ENCODE assay signal across 18 cellular contexts in the genomic region with DNA sequence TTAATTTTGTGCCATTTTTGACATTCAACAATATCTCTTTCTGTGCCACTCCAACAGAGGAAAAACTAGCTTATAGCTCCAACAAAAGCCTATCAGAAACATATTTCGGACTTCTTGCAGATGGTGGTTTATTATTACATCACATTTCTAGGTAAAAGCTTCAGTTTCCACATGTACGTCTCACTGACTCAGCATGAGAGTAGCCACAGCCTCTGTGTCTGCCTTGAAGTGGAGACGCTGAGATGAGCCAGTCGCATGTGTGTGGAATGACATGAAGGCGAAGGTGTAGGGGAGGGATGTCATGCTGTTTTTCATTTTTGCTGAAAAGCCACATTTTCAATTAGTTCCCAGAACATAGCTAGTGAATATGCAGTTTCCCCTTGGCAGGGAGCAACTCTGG.
"Had no signal": no experiment of that assay in that cellular context is flagged by ENCODE, and none has a peak within 500 bp of the region (broad histone marks: within the 10 kb centered on the region; RNA-seq: fewer than 3 reads in every experiment).

No MANE protein-coding gene starts in this region.

- DNase-seq: activated CD4-positive, alpha-beta T cell treated with anti-CD3 and anti-CD28 coated beads, Interleukin-2, amount 10 ng/mL, durations not matched to agents 24 days and 14 days; activated effector memory CD4-positive, alpha-beta T cell treated with Interleukin-2 at 50 U/mL for 16 hours; anterior cingulate cortex; heart left ventricle; nephron progenitor cell; ovary; stimulated activated CD4-positive, alpha-beta T cell treated with anti-CD3 and anti-CD28 coated beads, Interleukin-4, amount 100 ng/mL, for 1 hour; stimulated activated CD8-positive, alpha-beta memory T cell treated with anti-CD3 and anti-CD28 coated beads, Interleukin-4, amount 100 ng/mL, for 48 hours; T-helper 1 cell; testis had no signal

- FAIRE-seq: colon, frontal cortex, islet of Langerhans had no signal

- ATAC-seq: left lobe of liver had no signal

- H3K9me3 ChIP-seq: heart left ventricle, ovary, testis had no signal

- H3K27ac ChIP-seq: heart left ventricle, ovary, testis had no signal

- H3K4me3 Mint-ChIP-seq: activated CD4-positive, alpha-beta T cell treated with anti-CD3 and anti-CD28 coated beads, Interleukin-2, amount 10 ng/mL, durations not matched to agents 24 days and 14 days; activated naive CD8-positive, alpha-beta T cell; memory B cell; nephron progenitor cell; stimulated activated naive CD8-positive, alpha-beta T cell treated with anti-CD3 and anti-CD28 coated beads, Interleukin-15, Interleukin-2, amounts not matched to agents 100 ng/mL and 50 ng/mL, for 24 hours; WTC11 had no signal

- H3K9me3 Mint-ChIP-seq: activated CD4-positive, alpha-beta T cell treated with anti-CD3 and anti-CD28 coated beads, Interleukin-2, amount 10 ng/mL, durations not matched to agents 24 days and 14 days; nephron progenitor cell; stimulated activated naive CD8-positive, alpha-beta T cell treated with anti-CD3 and anti-CD28 coated beads, Interleukin-15, Interleukin-2, amounts not matched to agents 100 ng/mL and 50 ng/mL, for 24 hours had no signal

- H3K4me1 ChIP-seq: heart left ventricle, testis had no signal

- H3K27me3 ChIP-seq: heart left ventricle, ovary, testis had no signal

- H3K36me3 Mint-ChIP-seq: activated naive CD8-positive, alpha-beta T cell; memory B cell; WTC11 had no signal

- H3K36me3 ChIP-seq: heart left ventricle, ovary had no signal

- H3K4me3 ChIP-seq: heart left ventricle, ovary, testis had no signal

- H3K27me3 Mint-ChIP-seq: activated CD4-positive, alpha-beta T cell treated with anti-CD3 and anti-CD28 coated beads, Interleukin-2, amount 10 ng/mL, durations not matched to agents 24 days and 14 days; activated naive CD8-positive, alpha-beta T cell; memory B cell had no signal

- H3K27ac Mint-ChIP-seq: activated CD4-positive, alpha-beta T cell treated with anti-CD3 and anti-CD28 coated beads, Interleukin-2, amount 10 ng/mL, durations not matched to agents 24 days and 14 days; activated naive CD8-positive, alpha-beta T cell; memory B cell; nephron progenitor cell; stimulated activated naive CD8-positive, alpha-beta T cell treated with anti-CD3 and anti-CD28 coated beads, Interleukin-15, Interleukin-2, amounts not matched to agents 100 ng/mL and 50 ng/mL, for 24 hours; WTC11 had no signal

- H3K4me1 Mint-ChIP-seq: activated CD4-positive, alpha-beta T cell treated with anti-CD3 and anti-CD28 coated beads, Interleukin-2, amount 10 ng/mL, durations not matched to agents 24 days and 14 days; memory B cell had no signal
